In the genomic region with DNA sequence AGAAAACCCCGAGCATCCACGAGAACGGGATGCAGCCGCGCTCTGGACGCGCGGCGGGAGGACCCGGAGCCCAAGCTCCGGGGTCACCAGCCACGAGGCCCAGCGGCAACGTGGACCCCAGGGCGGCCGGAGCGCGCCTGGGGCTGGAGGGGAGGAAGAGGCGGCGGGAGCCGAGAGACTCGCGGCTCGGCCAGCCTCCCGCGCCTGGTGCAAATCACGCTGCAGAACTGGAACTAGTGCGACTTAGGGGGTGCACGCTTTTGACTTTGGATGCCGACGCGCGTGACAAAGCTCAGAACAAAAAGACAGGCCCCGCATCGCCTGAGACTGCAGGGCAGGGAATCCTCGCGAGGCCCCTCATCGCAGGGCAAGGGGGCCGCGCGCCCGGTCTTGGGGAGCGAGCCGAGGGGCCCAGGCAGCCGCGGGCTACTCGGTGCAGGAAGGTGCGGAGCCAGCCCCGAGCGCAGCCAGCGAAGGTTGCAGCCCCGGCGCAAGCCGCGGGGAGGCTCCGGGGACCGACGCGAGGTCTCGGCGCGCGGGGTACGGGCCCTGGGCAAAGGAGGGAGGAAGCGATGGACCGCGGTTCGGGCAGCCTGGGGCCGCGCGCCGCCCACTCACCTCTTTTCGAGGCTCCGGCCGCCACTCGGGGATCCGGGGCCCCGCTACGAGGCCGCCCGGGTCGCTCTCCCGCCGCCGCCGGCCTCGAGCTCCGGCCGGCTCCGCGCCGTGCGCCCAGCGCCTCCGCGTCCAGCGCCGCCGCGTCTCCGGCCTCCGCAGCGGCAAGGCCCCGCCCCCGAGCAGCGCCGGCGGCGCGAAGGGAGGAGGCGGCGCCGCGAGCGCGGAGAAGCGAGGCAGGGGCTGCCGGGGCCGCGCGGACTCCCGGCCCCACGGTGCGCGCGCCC, we compare ENCODE assay signal across 8 cellular contexts. TPM values are rescaled to one million over a fixed set of nuclear protein-coding genes. Genes with fewer than 3 reads are reported as not detected.
DNase-seq lines count a peak whose midpoint lies in the region; ATAC-seq and TF ChIP-seq lines count a peak whose summit lies in the region.

Gene GOLM1 (minus strand): TSS at position 766 of the 902 bp plus-strand sequence. CDS start 20,238 bp downstream, outside the sequence.

- CTCF ChIA-PET in MCF 10A (lab: Yijun Ruan, JAX) = interaction anchor here (0.6 to 2.1 kb wide), 7 partner anchors 29 to 351 kb away, joined by 3 to 6 read pairs (median 4); no protein-coding TSS in a partner anchor

- intact Hi-C loops in MCF 10A (cut with micrococcal nuclease) = loop anchor here (5.0 kb wide), 1 partner anchor 78 kb away; no protein-coding TSS in a partner anchor
- intact Hi-C loops in gastrocnemius medialis (cut with DNase I; ENCODE audit: low total_unique reads) = no loop called here

- H3K27me3 ChIP-seq in Peyer's patch (no peaks in the 10 kb centered on the region), iPS-15b (ENCODE audit: control insufficient read depth, insufficient read depth, low read length) (peaks cover 32% of the 10 kb centered on the region), gastrocnemius medialis (peaks cover 0 to 3% (median 0%) of the 10 kb centered on the region in 3 donors)

- H3K9me3 Mint-ChIP-seq in MCF 10A (ENCODE audit: unreplicated experiment) = no peaks in the 10 kb centered on the region

- no peaks in the 10 kb centered on the region for H3K36me3 Mint-ChIP-seq in MCF 10A (ENCODE audit: insufficient read depth, unreplicated experiment)

- no TSS peak for BruUV-seq in MCF 10A (replicated peaks; lab: Mats Ljungman, UMichigan)

- peaks cover 14% of the 10 kb centered on the region for H3K4me1 Mint-ChIP-seq in MCF 10A (ENCODE audit: insufficient read depth, unreplicated experiment)

- peak in 1 of 2 donors; percentile 51 for TF ChIP-seq POLR2A in Peyer's patch (IDR thresholded peaks at IDR 0.05)
- no peak for TF ChIP-seq POLR2A in gastrocnemius medialis (IDR thresholded peaks at IDR 0.05)

- H3K9me3 ChIP-seq in Peyer's patch (no peaks in the 10 kb centered on the region), iPS-15b (ENCODE audit: control insufficient read depth, insufficient read depth, low read length) (no peaks in the 10 kb centered on the region), gastrocnemius medialis (no peaks in the 10 kb centered on the region)

- peak within 1 kb of the TSS; percentile 82 for H3K4me3 Mint-ChIP-seq in MCF 10A (ENCODE audit: unreplicated experiment)

- H3K27me3 Mint-ChIP-seq in MCF 10A (ENCODE audit: insufficient read depth, unreplicated experiment) = no peaks in the 10 kb centered on the region

- peak within 1 kb of the TSS; percentile 77 for H3K27ac Mint-ChIP-seq in MCF 10A (ENCODE audit: low read depth, unreplicated experiment)

- H3K27ac ChIP-seq in Peyer's patch (peak within 1 kb of the TSS; percentile 42 to 84 (median 65)), gastrocnemius medialis (peak within 1 kb of the TSS; percentile 30 to 59 (median 42))

- H3K36me3 ChIP-seq in Peyer's patch (no peaks in the 10 kb centered on the region), iPS-15b (ENCODE audit: control insufficient read depth, insufficient read depth, low read length) (no peaks in the 10 kb centered on the region), gastrocnemius medialis (no peaks in the 10 kb centered on the region)

- H3K4me3 ChIP-seq in Peyer's patch = peak within 1 kb of the TSS; percentile 46 to 82 (median 68)
- peak within 1 kb of the TSS; percentile 66 for H3K4me3 ChIP-seq in iPS-15b (ENCODE audit: low read depth, low read length)
- peak within 1 kb of the TSS; percentile 55 to 76 (median 62) for H3K4me3 ChIP-seq in gastrocnemius medialis

- in situ Hi-C loops in gastrocnemius medialis (cut with MboI; ENCODE audit: low sequenced_read_pairs in 4 of 4) = no loop called here

- peak; percentile 73 for DNase-seq in EL
- peak; percentile 87 for DNase-seq in GM20000 (ENCODE audit: low spot score)
- DNase-seq in Peyer's patch = peak in 2 of 3 donors; percentile 55 to 77
- DNase-seq in MCF 10A (ENCODE audit: unreplicated experiment) = peak; percentile 56
- no peak for DNase-seq in gastrocnemius medialis
- DNase-seq in OCI-M2 (lab: John Stamatoyannopoulos, UW; ENCODE audit: unreplicated experiment) = no peak

- no peak for TF ChIP-seq CTCF in GM20000 (IDR thresholded peaks at IDR 0.05; ENCODE audit: extremely low read depth, missing control alignments)
- TF ChIP-seq CTCF in Peyer's patch (IDR thresholded peaks at IDR 0.05) = peak in 3 of 6 experiments; percentile 41 to 45 (median 41)
- no peak for TF ChIP-seq CTCF in MCF 10A (IDR thresholded peaks at IDR 0.05; ENCODE audit: unreplicated experiment)
- peak in 2 of 5 experiments; percentile 16 to 28 for TF ChIP-seq CTCF in gastrocnemius medialis (IDR thresholded peaks at IDR 0.05 in 4 of 5, conservative IDR thresholded peaks at IDR 0.05 in 1 of 5)

- POLR2A ChIA-PET in MCF 10A (lab: Yijun Ruan, JAX) = interaction anchor here (0.7 to 4.6 kb wide), 8 partner anchors 23 to 307 kb away, joined by 3 to 26 read pairs (median 4); no protein-coding TSS in a partner anchor

- ATAC-seq in HG03571 (IDR thresholded peaks at IDR 0.05; ENCODE audit: unreplicated experiment) (peak; percentile 84), gastrocnemius medialis (peak; percentile 81 to 94)

- H3K4me1 ChIP-seq in Peyer's patch = peaks cover 0 to 17% (median 3%) of the 10 kb centered on the region in 4 donors
- H3K4me1 ChIP-seq in iPS-15b (ENCODE audit: control insufficient read depth, insufficient read depth, low read length) = peaks cover 12% of the 10 kb centered on the region
- peaks cover 3 to 7% of the 10 kb centered on the region in 2 donors for H3K4me1 ChIP-seq in gastrocnemius medialis

- H3K9ac ChIP-seq in iPS-15b (ENCODE audit: low read depth, low read length) = peak within 1 kb of the TSS; percentile 71

RNA-seq across cellular contexts. Expression of gene GOLM1, which starts in this region (rescaled TPM):
- 10 to 100 TPM; 52.7 to 59.7 (median 56.2) TPM for total RNA-seq in Peyer's patch
- total RNA-seq in MCF 10A (2022) = 32.7 and 33.9 TPM in 2 replicates
- total RNA-seq in gastrocnemius medialis = 1 to 10 TPM; 1.8 to 2.6 (median 2.3) TPM

Comparison
In these comparisons a context has a peak if more than half of its experiments do, and no peak if none do; other contexts are left out.
1. DNase-seq: peak in EL (single experiment), GM20000 (single experiment), Peyer's patch (2 of 3) and MCF 10A (single experiment); none in gastrocnemius medialis (0 of 2) and OCI-M2 (single experiment).
2. Peak in every context shown above with its lines, with median percentiles within 50 percentile points of each other: H3K4me3 ChIP-seq.